In genomic region chr12:11959117-11959823, GRCh38 we compare ENCODE assay signal across 10 cellular contexts.
DNase-seq lines count a peak whose midpoint lies in the region; ATAC-seq and TF ChIP-seq lines count a peak whose summit lies in the region.
"Had no signal": no experiment of that assay in that cellular context is flagged by ENCODE, and none has a peak within 500 bp of the region (broad histone marks: within the 10 kb centered on the region; RNA-seq: fewer than 3 reads in every experiment).

No MANE protein-coding gene starts in this region.

- H3K4me3 ChIP-seq in ACC112 (ENCODE audit: low read depth, low read length) (no peak overlapping the region), HCT116 (replicated peaks in 1 of 2; ENCODE audit: low read depth in 1 of 2, low read length in 2 of 2) (no peak overlapping the region), hepatocyte (no peak overlapping the region)

- peaks cover 9 to 51% of the 10 kb centered on the region in 2 donors for H3K36me3 Mint-ChIP-seq in activated naive CD4-positive, alpha-beta T cell treated with anti-CD3 and anti-CD28 coated beads, Interleukin-2, amount 50 U/mL, for 72 hours

- peaks cover 0 to 16% of the 10 kb centered on the region in 2 donors for H3K9me3 Mint-ChIP-seq in activated naive CD4-positive, alpha-beta T cell treated with anti-CD3 and anti-CD28 coated beads, Interleukin-2, amount 50 U/mL, for 72 hours
- H3K9me3 Mint-ChIP-seq: CD4-positive, alpha-beta T cell had no signal

- RAD21 ChIA-PET in HCT116 (lab: Charles Lee; ENCODE audit: low non-redundant PET in 1 of 2, low total read pairs in 2 of 2, uncharacterized antibody in 2 of 2, unreplicated experiment in 2 of 2): no interaction called here

- no peaks in the 10 kb centered on the region for H3K9me2 ChIP-seq in HCT116 (ENCODE audit: insufficient read depth)
- H3K9me2 ChIP-seq in hepatocyte (replicated peaks; ENCODE audit: insufficient read depth): no peaks in the 10 kb centered on the region

- BruUV-seq in HCT116 (replicated peaks; lab: Mats Ljungman, UMichigan): no TSS peak

- H3K27me3 ChIP-seq in ACC112 (ENCODE audit: insufficient read depth, low read length): peaks cover 24% of the 10 kb centered on the region
- peaks cover 24% of the 10 kb centered on the region for H3K27me3 ChIP-seq in HCT116 (ENCODE audit: insufficient read depth, low read length)
- H3K27me3 ChIP-seq in hepatocyte: no peaks in the 10 kb centered on the region

- H3K27ac ChIP-seq in ACC112 (ENCODE audit: low read depth, low read length) (peak overlapping the region; percentile 87), HCT116 (ENCODE audit: low read depth, low read length) (no peak overlapping the region), hepatocyte (peak overlapping the region; percentile 25)

- no peaks in the 10 kb centered on the region for H3K36me3 ChIP-seq in ACC112 (ENCODE audit: insufficient read depth, low read length)
- H3K36me3 ChIP-seq in HCT116 (ENCODE audit: control insufficient read depth in 1 of 2, insufficient read depth in 2 of 2, low read length in 2 of 2): no peaks in the 10 kb centered on the region
- H3K36me3 ChIP-seq in hepatocyte (replicated peaks; ENCODE audit: insufficient read depth, low read depth): no peaks in the 10 kb centered on the region

- H2AFZ ChIP-seq in ACC112 (ENCODE audit: low read length, unreplicated experiment): peak overlapping the region; percentile 78
- H2AFZ ChIP-seq in HCT116 (ENCODE audit: low read depth, low read length, poor library complexity, severe bottlenecking): peak overlapping the region; percentile 22
- peak overlapping the region; percentile 8 for H2AFZ ChIP-seq in hepatocyte

- no peak for TF ChIP-seq POLR2A in HCT116 (IDR thresholded peaks at IDR 0.05; ENCODE audit: borderline replicate concordance, extremely low read depth, insufficient read depth, insufficient read length)

- H3K79me2 ChIP-seq in ACC112 (ENCODE audit: control insufficient read depth, insufficient read depth, low read length, unreplicated experiment) (no peaks in the 10 kb centered on the region), HCT116 (ENCODE audit: insufficient read depth, low read length) (no peaks in the 10 kb centered on the region), hepatocyte (no peaks in the 10 kb centered on the region)

- H3K4me1 ChIP-seq in ACC112 (ENCODE audit: control insufficient read depth, insufficient read depth, low read length, unreplicated experiment) (peaks cover 17% of the 10 kb centered on the region), HCT116 (ENCODE audit: control insufficient read depth in 1 of 2, insufficient read depth in 2 of 2, low read length in 2 of 2) (peaks cover 6 to 16% of the 10 kb centered on the region in 2 experiments; a peak in 3 of 4 replicates), hepatocyte (ENCODE audit: insufficient read depth) (no peaks in the 10 kb centered on the region)

- H3K9ac ChIP-seq in HCT116 (ENCODE audit: low read length): no peak overlapping the region

- TF ChIP-seq RAD21 in HCT116 (IDR thresholded peaks at IDR 0.05; ENCODE audit: low read depth): no peak

- H4K20me1 ChIP-seq in HCT116 (ENCODE audit: insufficient read depth): no peaks in the 10 kb centered on the region
- H4K20me1 ChIP-seq in hepatocyte (ENCODE audit: insufficient read depth, poor library complexity, severe bottlenecking): no peaks in the 10 kb centered on the region

- no peaks in the 10 kb centered on the region for H3K9me3 ChIP-seq in HCT116 (ENCODE audit: control insufficient read depth in 1 of 2, insufficient read depth in 1 of 2, low read depth in 1 of 2, low read length in 2 of 2)
- H3K9me3 ChIP-seq in hepatocyte (ENCODE audit: low read depth): no peaks in the 10 kb centered on the region

- CTCF ChIA-PET in HCT116 (lab: Charles Lee): no interaction called here

- H3K4me2 ChIP-seq in HCT116 (ENCODE audit: low read length): peak overlapping the region; percentile 28
- H3K4me2 ChIP-seq in hepatocyte: no peak overlapping the region

- POLR2A ChIA-PET in HCT116 (lab: Charles Lee): no interaction called here

- DNase-seq in HCT116 (ENCODE audit: low read depth, low spot score): no peak
- DNase-seq in activated naive CD4-positive, alpha-beta T cell treated with anti-CD3 and anti-CD28 coated beads, Interleukin-2, amount 50 U/mL, for 72 hours (ENCODE audit: low spot score in 2 of 2): no peak
- peak; percentile 15 for DNase-seq in hepatocyte (ENCODE audit: low spot score)
- DNase-seq in SKM-1 (lab: John Stamatoyannopoulos, UW; ENCODE audit: unreplicated experiment): no peak
- DNase-seq in stimulated activated CD4-positive, alpha-beta T cell treated with anti-CD3 and anti-CD28 coated beads, Interleukin-4, amount 100 ng/mL, for 1 hour: no peak
- DNase-seq in DMS153 treated with DMSO at 0.1 percent for 48 hours (lab: John Stamatoyannopoulos, UW; ENCODE audit: unreplicated experiment): no peak
- DNase-seq: NCI-H1105 treated with DMSO at 0.1 percent for 48 hours had no signal

- intact Hi-C loops in HCT116 (cut with micrococcal nuclease): no loop called here

- 74% methylated on average over 9 of the region's 9 CpGs for WGBS in hepatocyte (ENCODE audit: low lambda C conversion rate, missing lambda C conversion rate)

- H3K27ac Mint-ChIP-seq in activated naive CD4-positive, alpha-beta T cell treated with anti-CD3 and anti-CD28 coated beads, Interleukin-2, amount 50 U/mL, for 72 hours: peak overlapping the region; percentile 84 to 98
- H3K27ac Mint-ChIP-seq: CD4-positive, alpha-beta T cell had no signal

- ATAC-seq in HCT116 (no peak), HG02763 (IDR thresholded peaks at IDR 0.05; ENCODE audit: unreplicated experiment) (no peak)
- peak; percentile 9 to 27 for ATAC-seq in activated naive CD4-positive, alpha-beta T cell treated with anti-CD3 and anti-CD28 coated beads, Interleukin-2, amount 50 U/mL, for 72 hours

- TF ChIP-seq CTCF in HCT116 (IDR thresholded peaks at IDR 0.05 in 2 of 3, conservative IDR thresholded peaks at IDR 0.05 in 1 of 3; ENCODE audit: borderline replicate concordance in 1 of 3, insufficient read depth in 1 of 3, low read depth in 2 of 3, low read length in 2 of 3) (no peak), hepatocyte (IDR thresholded peaks at IDR 0.05; ENCODE audit: poor library complexity) (no peak)

TF ChIP-seq in HCT116, 20 proteins besides CTCF, POLR2A, EP300 and RAD21:
- no peak for TF ChIP-seq EZH2phosphoT487 (IDR thresholded peaks at IDR 0.05; ENCODE audit: borderline replicate concordance)
- TF ChIP-seq EZH2 (IDR thresholded peaks at IDR 0.05): no peak
- TF ChIP-seq JUND (IDR thresholded peaks at IDR 0.05): no peak
- TF ChIP-seq ZNF274 (IDR thresholded peaks at IDR 0.05; ENCODE audit: low read depth, low read length): no peak
- TF ChIP-seq SIN3A (IDR thresholded peaks at IDR 0.05; ENCODE audit: low read depth): no peak
- TF ChIP-seq ATF3 (IDR thresholded peaks at IDR 0.05): no peak
- TF ChIP-seq ZBTB33 (IDR thresholded peaks at IDR 0.05; ENCODE audit: extremely low read depth, insufficient replicate concordance, low read length): no peak
- TF ChIP-seq CEBPB (IDR thresholded peaks at IDR 0.05; ENCODE audit: low read depth): no peak
- TF ChIP-seq REST (IDR thresholded peaks at IDR 0.05; ENCODE audit: low read depth): no peak
- TF ChIP-seq EGR1 (IDR thresholded peaks at IDR 0.05; ENCODE audit: low read depth): no peak
- TF ChIP-seq POLR2AphosphoS5 (IDR thresholded peaks at IDR 0.05; ENCODE audit: low read depth, low read length): no peak
TF ChIP-seq in HCT116: peak in this region for 0.

Comparison
In these comparisons a context has a peak if more than half of its experiments do, and no peak if none do; other contexts are left out.
1. H2AFZ ChIP-seq: peak in every context shown above with its lines; median percentile 78 in ACC112; 22 in HCT116; 8 in hepatocyte.
2. ATAC-seq: peak in activated naive CD4-positive, alpha-beta T cell treated with anti-CD3 and anti-CD28 coated beads, Interleukin-2, amount 50 U/mL, for 72 hours (2 of 2); none in HCT116 (single experiment) and HG02763 (single experiment).